In genomic region chr10:117174439-117175214, GRCh38 we compare ENCODE assay signal across 8 cellular contexts. TPM values are rescaled to one million over a fixed set of nuclear protein-coding genes. Genes with fewer than 3 reads are reported as not detected.
DNase-seq lines count a peak whose midpoint lies in the region; ATAC-seq and TF ChIP-seq lines count a peak whose summit lies in the region.

No MANE protein-coding gene starts in this region.

- H3K27me3 ChIP-seq in aorta (ENCODE audit: control insufficient read depth in 1 of 2, insufficient read depth in 2 of 2, low read length in 1 of 2), result no peaks in the 10 kb centered on the region

- no peaks in the 10 kb centered on the region for H3K36me3 ChIP-seq in aorta (ENCODE audit: control insufficient read depth in 1 of 2, insufficient read depth in 2 of 2, low read length in 1 of 2)

- no peaks in the 10 kb centered on the region for H3K4me1 ChIP-seq in aorta (ENCODE audit: control insufficient read depth in 1 of 2, insufficient read depth in 2 of 2, low read length in 2 of 2)

- no peaks in the 10 kb centered on the region for H3K9me3 ChIP-seq in aorta (ENCODE audit: control insufficient read depth, low read length)

- DNase-seq in GM12865 (ENCODE audit: low read depth) (peak; percentile 81), NAMALWA (ENCODE audit: low spot score) (peak; percentile 88), T follicular helper cell (ENCODE audit: low read depth) (peak; percentile 71), amniotic stem cell (lab: John Stamatoyannopoulos, UW) (peak; percentile 14), hepatic stellate cell (ENCODE audit: low spot score) (peak; percentile 81), renal cortical epithelial cell (ENCODE audit: low read depth) (peak; percentile 72), aorta (peak; percentile 80 to 89)

- ATAC-seq in HG02571 (IDR thresholded peaks at IDR 0.05; ENCODE audit: unreplicated experiment), result peak; percentile 71
- ATAC-seq in aorta (ENCODE audit: low FRiP score), result peak; percentile 89

- intact Hi-C loops in aorta (cut with DNase I), result loop anchor here (2.0 kb wide), 2 partner anchors 378 to 386 kb away; no protein-coding TSS in a partner anchor

- H3K4me3 ChIP-seq in GM12865 (ENCODE audit: low read depth, low read length), result peak overlapping the region; percentile 51
- H3K4me3 ChIP-seq in aorta (ENCODE audit: low read length in 2 of 2), result peak overlapping the region in 1 of 2 donors; percentile 9

- 8 to 10% methylated on average over 16 of the region's 16 CpGs for WGBS in aorta, 2 donors

- TF ChIP-seq CTCF in GM12865 (IDR thresholded peaks at IDR 0.05; ENCODE audit: insufficient read depth, low read depth, low read length, missing control alignments), result peak; percentile 87

- H3K27ac ChIP-seq in aorta (ENCODE audit: low read depth in 1 of 2, low read length in 2 of 2), result no peak overlapping the region

RNA-seq across cellular contexts. Expression of gene KCNK18, which starts 22.7 kb away (rescaled TPM):
- total RNA-seq in renal cortical epithelial cell, result not detected in 2 replicates
- total RNA-seq in aorta, result not detected
- polyA plus RNA-seq in aorta, result not detected

RNA-seq across cellular contexts. Expression of gene VAX1, which starts 36.6 kb away (rescaled TPM):
- not detected in 2 replicates for total RNA-seq in renal cortical epithelial cell
- total RNA-seq in aorta, result not detected
- polyA plus RNA-seq in aorta, result not detected

Comparison
In these comparisons a context has a peak if more than half of its experiments do, and no peak if none do; other contexts are left out.
1. DNase-seq: peak in every context shown above with its lines; median percentile 88 in NAMALWA; 84 in aorta; 81 in GM12865; 81 in hepatic stellate cell; 72 in renal cortical epithelial cell; 71 in T follicular helper cell; 14 in amniotic stem cell.